ENCODE assay signal across 8 cellular contexts in the genomic region with DNA sequence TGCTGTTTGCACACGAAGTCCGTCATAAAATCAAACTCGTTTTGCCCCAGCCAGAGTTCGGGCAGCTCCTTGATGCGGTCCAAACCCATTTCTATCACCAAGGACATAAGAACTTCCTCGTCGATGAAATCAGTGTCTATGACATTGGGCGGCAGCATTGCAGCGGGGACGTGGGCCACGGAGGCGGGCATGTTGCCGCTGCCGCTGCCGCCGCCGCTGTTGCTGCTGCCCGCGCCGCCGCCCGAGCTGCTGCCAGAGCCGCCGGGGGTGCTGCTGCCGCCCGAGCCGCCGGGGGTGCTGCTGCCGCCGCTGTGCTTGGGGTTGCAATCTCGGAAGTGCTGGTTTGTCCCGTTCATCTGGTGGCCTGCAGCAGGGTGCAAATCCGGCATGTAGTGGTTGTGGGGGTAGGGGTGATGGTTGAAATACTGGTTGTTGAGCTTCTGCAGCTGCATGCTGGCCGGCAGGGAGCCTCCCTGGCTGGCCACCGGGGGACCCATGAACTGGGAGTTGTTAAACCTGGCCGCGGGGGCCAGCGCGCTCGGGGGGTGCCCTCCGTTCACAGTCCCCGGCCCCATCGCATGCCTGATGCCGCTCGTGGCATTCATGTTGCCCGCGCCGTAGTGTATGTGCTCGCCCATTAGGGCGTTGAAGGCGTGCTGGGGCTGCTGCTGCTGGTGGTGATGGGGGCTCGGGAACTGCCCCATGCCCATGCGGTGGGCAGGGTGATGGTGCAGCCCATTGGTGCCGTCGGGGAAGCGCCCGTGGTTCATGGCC. TPM values are rescaled to one million over a fixed set of nuclear protein-coding genes. Genes with fewer than 3 reads are reported as not detected.
DNase-seq lines count a peak whose midpoint lies in the region; ATAC-seq and TF ChIP-seq lines count a peak whose summit lies in the region.

No MANE protein-coding gene starts in this region.

- TF ChIP-seq CTCF in AG10803 (conservative IDR thresholded peaks at IDR 0.05; ENCODE audit: low read length) (no peak), PC-9 (conservative IDR thresholded peaks at IDR 0.05) (no peak)

- peak overlapping the region; percentile 54 for H2AK5ac ChIP-seq in neuronal stem cell (ENCODE audit: low read depth, low read length)

- peak overlapping the region; percentile 100 for H2BK5ac ChIP-seq in neuronal stem cell (ENCODE audit: low read length)

- H3K9me2 ChIP-seq in PC-9 (ENCODE audit: insufficient read depth), result no peaks in the 10 kb centered on the region

- ATAC-seq in GM18907 (IDR thresholded peaks at IDR 0.05; ENCODE audit: unreplicated experiment) (peak; percentile 34), HG03342 (IDR thresholded peaks at IDR 0.05; ENCODE audit: unreplicated experiment) (peak; percentile 29)

- H2BK12ac ChIP-seq in neuronal stem cell (ENCODE audit: low read length), result peak overlapping the region; percentile 75

- H3K4me2 ChIP-seq in PC-9 (peak overlapping the region; percentile 94), neuronal stem cell (ENCODE audit: insufficient read depth, low read length, poor library complexity, severe bottlenecking) (peak overlapping the region; percentile 56)

- H3K4me3 ChIP-seq in AG10803 (ENCODE audit: low read length), result peak overlapping the region; percentile 92
- H3K4me3 ChIP-seq in PC-9, result peak overlapping the region; percentile 89
- peak overlapping the region; percentile 96 to 100 for H3K4me3 ChIP-seq in neuronal stem cell (ENCODE audit: low read length in 2 of 2)

- H4K8ac ChIP-seq in neuronal stem cell (ENCODE audit: low read depth, low read length), result no peak overlapping the region

- no peaks in the 10 kb centered on the region for H3K79me1 ChIP-seq in neuronal stem cell (ENCODE audit: low read depth, low read length)

- DNase-seq in AG10803 (ENCODE audit: low read depth) (peak; percentile 76), PC-9 (peak in 1 of 2 experiments; percentile 37), fibroblast of the conjunctiva (ENCODE audit: low read depth) (peak; percentile 32), neuronal stem cell (ENCODE audit: low spot score) (peak; percentile 21), superior temporal gyrus (ENCODE audit: extremely low spot score) (peak; percentile 84)
- peak; percentile 64 for DNase-seq in activated T-helper 9 cell treated with anti-CD3 and anti-CD28 coated beads, Interleukin-2, amount 50 U/mL, for 16 hours (ENCODE audit: low read depth)

- H3K14ac ChIP-seq in neuronal stem cell (ENCODE audit: low read length), result peak overlapping the region; percentile 67

- H3K36me3 ChIP-seq in PC-9 (ENCODE audit: low read depth), result peaks cover 23% of the 10 kb centered on the region
- peaks cover 2 to 37% of the 10 kb centered on the region in 2 donors for H3K36me3 ChIP-seq in neuronal stem cell (replicated peaks in 1 of 2; ENCODE audit: control insufficient read depth in 2 of 2, insufficient read depth in 2 of 2, low read length in 2 of 2)

- CTCF ChIA-PET in PC-9 (lab: Charles Lee), result interaction anchor here (0.7 kb wide), 2 partner anchors 409 to 579 kb away, joined by 3 to 6 read pairs; no protein-coding TSS in a partner anchor

- peak overlapping the region; percentile 61 for H2BK120ac ChIP-seq in neuronal stem cell (ENCODE audit: low read depth, low read length)

- H3K4me1 ChIP-seq in PC-9 (replicated peaks; ENCODE audit: insufficient read depth) (peaks cover 57% of the 10 kb centered on the region), neuronal stem cell (ENCODE audit: control insufficient read depth in 2 of 2, insufficient read depth in 1 of 2, low read depth in 1 of 2, low read length in 2 of 2) (peaks cover 14 to 36% of the 10 kb centered on the region in 2 donors)

- H3K18ac ChIP-seq in neuronal stem cell (ENCODE audit: low read length), result peak overlapping the region; percentile 99

- intact Hi-C loops in PC-9 (cut with micrococcal nuclease; ENCODE audit: unreplicated experiment), result loop anchor here (5.0 to 10.0 kb wide), 3 partner anchors 509 to 1091 kb away; no protein-coding TSS in a partner anchor

- peak overlapping the region; percentile 90 for H3K4ac ChIP-seq in neuronal stem cell (ENCODE audit: low read length)

- H3K23ac ChIP-seq in neuronal stem cell (ENCODE audit: low read depth, low read length, poor library complexity), result peak overlapping the region; percentile 99

- no CpG with 5 or more reads among the region's 57 CpGs for WGBS in neuronal stem cell (ENCODE audit: extremely low coverage in 2 of 2, insufficient read length in 2 of 2, insufficient replicate concordance in 1 of 2), 2 donors

- H3K27ac ChIP-seq in PC-9 (peak overlapping the region; percentile 94), neuronal stem cell (replicated peaks; ENCODE audit: low read length) (peak overlapping the region; percentile 98)

- peaks cover 47% of the 10 kb centered on the region for H3K79me2 ChIP-seq in PC-9 (ENCODE audit: low read depth)

- peaks cover 65% of the 10 kb centered on the region for H3F3A ChIP-seq in PC-9 (ENCODE audit: insufficient read depth, low read depth)

- H4K91ac ChIP-seq in neuronal stem cell (ENCODE audit: low read depth, low read length, poor library complexity), result no peak overlapping the region

- no TSS peak for BruUV-seq in PC-9 (replicated peaks; lab: Mats Ljungman, UMichigan)

- H3K9ac ChIP-seq in neuronal stem cell (ENCODE audit: low read depth, low read length, poor library complexity), result peak overlapping the region; percentile 99

- peaks cover 23% of the 10 kb centered on the region for H4K20me1 ChIP-seq in PC-9 (ENCODE audit: insufficient read depth)

- POLR2A ChIA-PET in PC-9 (lab: Charles Lee; ENCODE audit: unreplicated experiment), result interaction anchor here (0.6 to 2.1 kb wide), 7 partner anchors 34 to 391 kb away, joined by 3 to 35 read pairs (median 9); no protein-coding TSS in a partner anchor

- H3K27me3 ChIP-seq in PC-9 (ENCODE audit: insufficient read depth, low read depth) (no peaks in the 10 kb centered on the region), neuronal stem cell (ENCODE audit: control insufficient read depth in 3 of 3, insufficient read depth in 3 of 3, low read depth in 1 of 3, low read length in 3 of 3) (no peaks in the 10 kb centered on the region)

- no peaks in the 10 kb centered on the region for H3K9me3 ChIP-seq in PC-9 (ENCODE audit: insufficient read depth, low read depth)
- no peaks in the 10 kb centered on the region for H3K9me3 ChIP-seq in neuronal stem cell (replicated peaks in 1 of 2; ENCODE audit: control insufficient read depth in 2 of 2, insufficient read depth in 1 of 2, low read depth in 1 of 2, low read length in 2 of 2)

- H2BK15ac ChIP-seq in neuronal stem cell (ENCODE audit: low read length), result peak overlapping the region; percentile 65

- 0 out of 2 replicates have a peak overlapping the region, but pooled peaks have one; percentile 10 for H2AFZ ChIP-seq in PC-9
- H2AFZ ChIP-seq in neuronal stem cell (ENCODE audit: low read length), result peak overlapping the region; percentile 79

RNA-seq across cellular contexts. Expression of a gene that starts 1.1 kb away (rescaled TPM):
- 47.0 and 54.0 TPM in 2 replicates for total RNA-seq in PC-9 (2021)
- 86.8 TPM for polyA plus RNA-seq in neuronal stem cell (2013, experiment 1 of 2)
- 86.7 TPM for polyA plus RNA-seq in neuronal stem cell (2013, experiment 2 of 2)
